In the genomic region with DNA sequence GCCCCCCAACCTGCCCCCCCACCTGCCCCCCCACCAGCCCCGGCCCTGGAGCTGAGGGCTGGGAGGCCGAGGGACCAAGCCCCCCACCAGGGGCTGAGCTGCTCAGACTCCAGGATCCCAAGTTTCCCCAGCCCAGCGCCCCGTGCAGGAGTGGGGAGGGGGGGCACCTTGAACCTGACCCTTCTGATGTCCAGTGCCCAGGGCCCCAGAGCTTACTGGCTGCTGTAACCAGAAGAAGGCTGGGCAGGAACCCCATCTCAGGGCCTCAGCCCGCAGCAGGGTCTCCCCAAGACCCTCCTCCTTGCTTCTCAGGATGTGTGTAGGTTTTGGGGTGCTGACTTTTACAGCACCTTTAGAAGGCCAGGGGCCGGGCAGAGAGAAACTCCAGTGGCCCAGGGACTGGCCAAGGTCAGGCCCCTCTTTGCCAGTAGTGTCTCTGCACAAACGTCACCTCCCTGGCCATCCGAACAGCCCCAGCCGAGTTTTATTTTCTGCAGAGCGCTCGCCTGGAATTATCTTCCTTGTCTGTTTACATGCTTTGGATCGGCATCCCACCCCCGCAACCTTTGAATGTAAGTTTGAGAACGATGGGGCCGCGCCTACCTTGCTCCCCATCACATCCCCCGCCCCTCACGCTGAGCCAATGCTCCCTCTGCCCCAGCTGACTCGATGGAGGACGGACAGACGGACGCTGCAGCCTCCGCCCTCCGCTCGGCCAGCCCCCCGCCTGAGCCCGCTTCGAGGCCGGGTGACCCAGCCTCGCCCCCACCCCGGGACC, we compare ENCODE assay signal across 8 cellular contexts.
DNase-seq lines count a peak whose midpoint lies in the region; TF ChIP-seq lines count a peak whose summit lies in the region.

No MANE protein-coding gene starts in this region.

- TF ChIP-seq CTCF in BE2C (IDR thresholded peaks at IDR 0.05; ENCODE audit: low read depth, low read length) (no peak), foreskin fibroblast (IDR thresholded peaks at IDR 0.05; ENCODE audit: low read depth, low read length) (no peak), GM10248 (IDR thresholded peaks at IDR 0.05; ENCODE audit: control extremely low read depth, extremely low read depth, low read depth, missing control alignments) (no peak)

- H3K4me3 ChIP-seq in BE2C (ENCODE audit: low read depth, low read length) (peak overlapping the region; percentile 44), MG63 (no peak overlapping the region), foreskin fibroblast (ENCODE audit: low read depth in 1 of 2, low read length in 2 of 2) (peak overlapping the region; percentile 34 to 41)

- peak; percentile 51 for DNase-seq in BE2C
- DNase-seq in MG63: peak; percentile 36
- DNase-seq in activated CD8-positive, alpha-beta memory T cell treated with anti-CD3 and anti-CD28 coated beads, Interleukin-2, amount 50 U/mL, for 48 hours: peak; percentile 59
- DNase-seq in foreskin fibroblast: peak; percentile 12 to 42
- peak; percentile 73 for DNase-seq in retina
- DNase-seq in SK-N-DZ (ENCODE audit: low spot score): no peak
- no peak for DNase-seq in GM10248 (ENCODE audit: extremely low spot score)
- DNase-seq in ACHN: no peak

- POLR2A ChIA-PET in GM10248 (lab: Yijun Ruan, JAX): no interaction called here

- in situ Hi-C loops in ACHN (cut with HindIII; ENCODE audit: low pct_ligation_motif_present, low pct_unique_long_range_greater_than_20kb, low sequenced_read_pairs): no loop called here

- H3K27me3 ChIP-seq in BE2C: no peaks in the 10 kb centered on the region
- H3K27me3 ChIP-seq in MG63: no peaks in the 10 kb centered on the region

- H3K9me3 ChIP-seq in BE2C (no peaks in the 10 kb centered on the region), MG63 (no peaks in the 10 kb centered on the region)

- CTCF ChIA-PET in GM10248 (lab: Yijun Ruan, JAX): interaction anchor here (1.1 to 2.5 kb wide), 5 partner anchors 13 to 360 kb away, joined by 3 to 12 read pairs (median 4); no protein-coding TSS in a partner anchor

- peaks cover 9% of the 10 kb centered on the region for H3K4me1 ChIP-seq in BE2C

- H3K36me3 ChIP-seq in BE2C: no peaks in the 10 kb centered on the region
- H3K36me3 ChIP-seq in MG63: no peaks in the 10 kb centered on the region

Comparison
In these comparisons a context has a peak if more than half of its experiments do, and no peak if none do; other contexts are left out.
1. DNase-seq: peak in BE2C (single experiment), MG63 (single experiment), activated CD8-positive, alpha-beta memory T cell treated with anti-CD3 and anti-CD28 coated beads, Interleukin-2, amount 50 U/mL, for 48 hours (single experiment), foreskin fibroblast (2 of 2) and retina (single experiment); none in SK-N-DZ (single experiment), GM10248 (single experiment) and ACHN (single experiment).